1 cellular context compared by ENCODE assay signal in the genomic region with DNA sequence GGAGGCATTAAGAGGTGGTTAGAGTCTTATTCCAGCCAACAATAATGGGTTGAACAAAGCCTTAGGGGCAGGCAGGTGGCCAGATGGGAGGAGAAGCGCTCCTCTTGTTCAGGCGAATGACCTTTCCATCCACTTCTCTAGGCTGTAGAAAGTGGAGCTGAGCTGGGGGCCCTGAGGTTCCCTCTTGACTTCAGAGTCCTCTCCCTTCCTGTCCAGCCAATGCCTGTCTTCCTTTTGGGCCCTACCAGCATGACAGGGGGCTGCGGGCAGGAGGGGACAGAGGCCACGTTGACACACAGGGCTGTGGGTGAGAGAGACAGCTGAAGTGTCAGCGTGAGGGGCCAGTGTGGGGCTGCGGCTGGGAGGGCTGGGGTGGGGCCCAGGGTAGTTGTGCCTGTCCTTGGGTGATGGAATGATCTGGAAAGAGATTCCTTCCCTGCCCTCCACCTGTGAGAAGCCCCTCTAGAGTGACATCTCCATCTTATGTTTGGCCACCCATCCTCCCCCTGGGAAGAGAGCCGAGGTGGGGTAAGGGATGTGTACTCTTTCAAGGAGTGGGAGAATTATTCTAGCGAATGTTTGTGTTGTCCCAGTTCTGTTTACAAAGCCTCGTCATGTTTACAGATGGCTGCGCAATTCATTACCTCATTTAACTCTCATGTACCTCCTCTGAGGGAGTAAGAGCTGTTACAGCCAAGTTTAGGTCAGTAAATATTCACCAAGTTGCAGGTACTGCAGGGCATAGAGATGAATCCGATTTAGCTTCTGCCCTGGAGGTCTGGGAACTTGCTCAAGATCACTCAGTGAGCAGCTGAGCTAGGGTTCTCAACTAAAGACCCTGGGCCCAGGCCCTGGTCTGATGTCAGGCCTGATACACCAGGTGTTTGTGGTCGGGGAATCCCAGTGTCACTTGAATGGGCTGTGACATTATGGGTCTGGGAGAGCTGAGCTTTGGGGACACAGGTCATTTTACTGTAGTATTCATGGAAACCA.
TF ChIP-seq lines count a peak whose summit lies in the region.

No MANE protein-coding gene starts in this region.

TF ChIP-seq in HepG2, 621 proteins besides CTCF, POLR2A, EP300 and RAD21 (continued from another document and continues in another):
- TF ChIP-seq, protein P1, sequence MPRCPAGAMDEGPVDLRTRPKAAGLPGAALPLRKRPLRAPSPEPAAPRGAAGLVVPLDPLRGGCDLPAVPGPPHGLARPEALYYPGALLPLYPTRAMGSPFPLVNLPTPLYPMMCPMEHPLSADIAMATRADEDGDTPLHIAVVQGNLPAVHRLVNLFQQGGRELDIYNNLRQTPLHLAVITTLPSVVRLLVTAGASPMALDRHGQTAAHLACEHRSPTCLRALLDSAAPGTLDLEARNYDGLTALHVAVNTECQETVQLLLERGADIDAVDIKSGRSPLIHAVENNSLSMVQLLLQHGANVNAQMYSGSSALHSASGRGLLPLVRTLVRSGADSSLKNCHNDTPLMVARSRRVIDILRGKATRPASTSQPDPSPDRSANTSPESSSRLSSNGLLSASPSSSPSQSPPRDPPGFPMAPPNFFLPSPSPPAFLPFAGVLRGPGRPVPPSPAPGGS (CRISPR knock-in tag; IDR thresholded peaks at IDR 0.05), result 0 out of 2 replicates have a peak, but pooled peaks have one; percentile 47
- TF ChIP-seq, protein P2, sequence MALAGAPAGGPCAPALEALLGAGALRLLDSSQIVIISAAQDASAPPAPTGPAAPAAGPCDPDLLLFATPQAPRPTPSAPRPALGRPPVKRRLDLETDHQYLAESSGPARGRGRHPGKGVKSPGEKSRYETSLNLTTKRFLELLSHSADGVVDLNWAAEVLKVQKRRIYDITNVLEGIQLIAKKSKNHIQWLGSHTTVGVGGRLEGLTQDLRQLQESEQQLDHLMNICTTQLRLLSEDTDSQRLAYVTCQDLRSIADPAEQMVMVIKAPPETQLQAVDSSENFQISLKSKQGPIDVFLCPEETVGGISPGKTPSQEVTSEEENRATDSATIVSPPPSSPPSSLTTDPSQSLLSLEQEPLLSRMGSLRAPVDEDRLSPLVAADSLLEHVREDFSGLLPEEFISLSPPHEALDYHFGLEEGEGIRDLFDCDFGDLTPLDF (CRISPR knock-in tag; IDR thresholded peaks at IDR 0.05), result no peak
- peak; percentile 54; the same call in 1 of the 2 replicates for TF ChIP-seq NFYC (CRISPR knock-in tag; IDR thresholded peaks at IDR 0.05)
- peak; percentile 98 for TF ChIP-seq MTA1 (CRISPR knock-in tag; IDR thresholded peaks at IDR 0.05; ENCODE audit: borderline replicate concordance)
- peak; percentile 51; the same call in 1 of the 2 replicates for TF ChIP-seq SP5 (CRISPR knock-in tag; IDR thresholded peaks at IDR 0.05; ENCODE audit: borderline replicate concordance, low read depth)
- peak; percentile 75; the same call in 1 of the 2 replicates for TF ChIP-seq ZBTB21 (CRISPR knock-in tag; IDR thresholded peaks at IDR 0.05)
- no peak for TF ChIP-seq ZNF124 (CRISPR knock-in tag; IDR thresholded peaks at IDR 0.05)
- TF ChIP-seq MBNL3 (CRISPR knock-in tag; conservative IDR thresholded peaks at IDR 0.05), result no peak
- TF ChIP-seq, protein P3, sequence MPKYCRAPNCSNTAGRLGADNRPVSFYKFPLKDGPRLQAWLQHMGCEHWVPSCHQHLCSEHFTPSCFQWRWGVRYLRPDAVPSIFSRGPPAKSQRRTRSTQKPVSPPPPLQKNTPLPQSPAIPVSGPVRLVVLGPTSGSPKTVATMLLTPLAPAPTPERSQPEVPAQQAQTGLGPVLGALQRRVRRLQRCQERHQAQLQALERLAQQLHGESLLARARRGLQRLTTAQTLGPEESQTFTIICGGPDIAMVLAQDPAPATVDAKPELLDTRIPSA (CRISPR knock-in tag; IDR thresholded peaks at IDR 0.05; ENCODE audit: borderline replicate concordance), result no peak
- TF ChIP-seq, protein P4, sequence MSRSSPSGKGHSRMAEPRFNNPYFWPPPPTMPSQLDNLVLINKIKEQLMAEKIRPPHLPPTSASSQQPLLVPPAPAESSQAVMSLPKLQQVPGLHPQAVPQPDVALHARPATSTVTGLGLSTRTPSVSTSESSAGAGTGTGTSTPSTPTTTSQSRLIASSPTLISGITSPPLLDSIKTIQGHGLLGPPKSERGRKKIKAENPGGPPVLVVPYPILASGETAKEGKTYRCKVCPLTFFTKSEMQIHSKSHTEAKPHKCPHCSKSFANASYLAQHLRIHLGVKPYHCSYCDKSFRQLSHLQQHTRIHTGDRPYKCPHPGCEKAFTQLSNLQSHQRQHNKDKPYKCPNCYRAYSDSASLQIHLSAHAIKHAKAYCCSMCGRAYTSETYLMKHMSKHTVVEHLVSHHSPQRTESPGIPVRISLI (CRISPR knock-in tag; IDR thresholded peaks at IDR 0.05; ENCODE audit: borderline replicate concordance), result no peak; the same call in 1 of the 2 replicates
- TF ChIP-seq NFKBIZ (CRISPR knock-in tag; IDR thresholded peaks at IDR 0.05), result 0 out of 2 replicates have a peak, but pooled peaks have one; percentile 24
- TF ChIP-seq, protein P5, sequence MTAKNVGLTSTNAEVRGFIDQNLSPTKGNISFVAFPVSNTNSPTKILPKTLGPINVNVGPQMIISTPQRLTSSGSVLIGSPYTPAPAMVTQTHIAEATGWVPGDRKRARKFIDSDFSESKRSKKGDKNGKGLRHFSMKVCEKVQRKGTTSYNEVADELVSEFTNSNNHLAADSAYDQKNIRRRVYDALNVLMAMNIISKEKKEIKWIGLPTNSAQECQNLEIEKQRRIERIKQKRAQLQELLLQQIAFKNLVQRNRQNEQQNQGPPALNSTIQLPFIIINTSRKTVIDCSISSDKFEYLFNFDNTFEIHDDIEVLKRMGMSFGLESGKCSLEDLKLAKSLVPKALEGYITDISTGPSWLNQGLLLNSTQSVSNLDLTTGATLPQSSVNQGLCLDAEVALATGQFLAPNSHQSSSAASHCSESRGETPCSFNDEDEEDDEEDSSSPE (CRISPR knock-in tag; IDR thresholded peaks at IDR 0.05), result no peak
- peak; percentile 90 for TF ChIP-seq SIN3A (IDR thresholded peaks at IDR 0.05; ENCODE audit: borderline replicate concordance, low read depth, low read length)
- TF ChIP-seq, protein P6, sequence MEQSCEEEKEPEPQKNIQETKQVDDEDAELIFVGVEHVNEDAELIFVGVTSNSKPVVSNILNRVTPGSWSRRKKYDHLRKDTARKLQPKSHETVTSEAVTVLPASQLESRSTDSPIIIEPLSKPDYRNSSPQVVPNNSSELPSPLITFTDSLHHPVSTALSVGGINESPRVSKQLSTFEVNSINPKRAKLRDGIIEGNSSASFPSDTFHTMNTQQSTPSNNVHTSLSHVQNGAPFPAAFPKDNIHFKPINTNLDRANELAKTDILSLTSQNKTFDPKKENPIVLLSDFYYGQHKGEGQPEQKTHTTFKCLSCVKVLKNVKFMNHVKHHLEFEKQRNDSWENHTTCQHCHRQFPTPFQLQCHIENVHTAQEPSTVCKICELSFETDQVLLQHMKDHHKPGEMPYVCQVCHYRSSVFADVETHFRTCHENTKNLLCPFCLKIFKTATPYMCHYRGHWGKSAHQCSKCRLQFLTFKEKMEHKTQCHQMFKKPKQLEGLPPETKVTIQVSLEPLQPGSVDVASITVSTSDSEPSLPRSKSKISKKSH (CRISPR knock-in tag; IDR thresholded peaks at IDR 0.05; ENCODE audit: borderline replicate concordance), result peak; percentile 53; the same call in 1 of the 2 replicates
- TF ChIP-seq FOXO1 (CRISPR knock-in tag; IDR thresholded peaks at IDR 0.05), result peak; percentile 42; the same call in 1 of the 2 replicates
- TF ChIP-seq, protein P7, sequence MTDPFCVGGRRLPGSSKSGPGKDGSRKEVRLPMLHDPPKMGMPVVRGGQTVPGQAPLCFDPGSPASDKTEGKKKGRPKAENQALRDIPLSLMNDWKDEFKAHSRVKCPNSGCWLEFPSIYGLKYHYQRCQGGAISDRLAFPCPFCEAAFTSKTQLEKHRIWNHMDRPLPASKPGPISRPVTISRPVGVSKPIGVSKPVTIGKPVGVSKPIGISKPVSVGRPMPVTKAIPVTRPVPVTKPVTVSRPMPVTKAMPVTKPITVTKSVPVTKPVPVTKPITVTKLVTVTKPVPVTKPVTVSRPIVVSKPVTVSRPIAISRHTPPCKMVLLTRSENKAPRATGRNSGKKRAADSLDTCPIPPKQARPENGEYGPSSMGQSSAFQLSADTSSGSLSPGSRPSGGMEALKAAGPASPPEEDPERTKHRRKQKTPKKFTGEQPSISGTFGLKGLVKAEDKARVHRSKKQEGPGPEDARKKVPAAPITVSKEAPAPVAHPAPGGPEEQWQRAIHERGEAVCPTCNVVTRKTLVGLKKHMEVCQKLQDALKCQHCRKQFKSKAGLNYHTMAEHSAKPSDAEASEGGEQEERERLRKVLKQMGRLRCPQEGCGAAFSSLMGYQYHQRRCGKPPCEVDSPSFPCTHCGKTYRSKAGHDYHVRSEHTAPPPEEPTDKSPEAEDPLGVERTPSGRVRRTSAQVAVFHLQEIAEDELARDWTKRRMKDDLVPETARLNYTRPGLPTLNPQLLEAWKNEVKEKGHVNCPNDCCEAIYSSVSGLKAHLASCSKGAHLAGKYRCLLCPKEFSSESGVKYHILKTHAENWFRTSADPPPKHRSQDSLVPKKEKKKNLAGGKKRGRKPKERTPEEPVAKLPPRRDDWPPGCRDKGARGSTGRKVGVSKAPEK (CRISPR knock-in tag; IDR thresholded peaks at IDR 0.05; ENCODE audit: borderline replicate concordance), result 0 out of 2 replicates have a peak, but pooled peaks have one; percentile 28
- TF ChIP-seq CAMTA2 (CRISPR knock-in tag; IDR thresholded peaks at IDR 0.05; ENCODE audit: borderline replicate concordance), result no peak
- TF ChIP-seq, protein P8, sequence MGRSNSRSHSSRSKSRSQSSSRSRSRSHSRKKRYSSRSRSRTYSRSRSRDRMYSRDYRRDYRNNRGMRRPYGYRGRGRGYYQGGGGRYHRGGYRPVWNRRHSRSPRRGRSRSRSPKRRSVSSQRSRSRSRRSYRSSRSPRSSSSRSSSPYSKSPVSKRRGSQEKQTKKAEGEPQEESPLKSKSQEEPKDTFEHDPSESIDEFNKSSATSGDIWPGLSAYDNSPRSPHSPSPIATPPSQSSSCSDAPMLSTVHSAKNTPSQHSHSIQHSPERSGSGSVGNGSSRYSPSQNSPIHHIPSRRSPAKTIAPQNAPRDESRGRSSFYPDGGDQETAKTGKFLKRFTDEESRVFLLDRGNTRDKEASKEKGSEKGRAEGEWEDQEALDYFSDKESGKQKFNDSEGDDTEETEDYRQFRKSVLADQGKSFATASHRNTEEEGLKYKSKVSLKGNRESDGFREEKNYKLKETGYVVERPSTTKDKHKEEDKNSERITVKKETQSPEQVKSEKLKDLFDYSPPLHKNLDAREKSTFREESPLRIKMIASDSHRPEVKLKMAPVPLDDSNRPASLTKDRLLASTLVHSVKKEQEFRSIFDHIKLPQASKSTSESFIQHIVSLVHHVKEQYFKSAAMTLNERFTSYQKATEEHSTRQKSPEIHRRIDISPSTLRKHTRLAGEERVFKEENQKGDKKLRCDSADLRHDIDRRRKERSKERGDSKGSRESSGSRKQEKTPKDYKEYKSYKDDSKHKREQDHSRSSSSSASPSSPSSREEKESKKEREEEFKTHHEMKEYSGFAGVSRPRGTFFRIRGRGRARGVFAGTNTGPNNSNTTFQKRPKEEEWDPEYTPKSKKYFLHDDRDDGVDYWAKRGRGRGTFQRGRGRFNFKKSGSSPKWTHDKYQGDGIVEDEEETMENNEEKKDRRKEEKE (IDR thresholded peaks at IDR 0.05), result no peak
- no peak for TF ChIP-seq ZNF567 (CRISPR knock-in tag; IDR thresholded peaks at IDR 0.05; ENCODE audit: borderline replicate concordance)
- TF ChIP-seq SP4 (CRISPR knock-in tag; IDR thresholded peaks at IDR 0.05), result peak; percentile 24; the same call in 1 of the 2 replicates
- TF ChIP-seq IRF2 (CRISPR knock-in tag; IDR thresholded peaks at IDR 0.05), result 0 out of 2 replicates have a peak, but pooled peaks have one; percentile 20
- TF ChIP-seq ZFP90 (CRISPR knock-in tag; IDR thresholded peaks at IDR 0.05; ENCODE audit: borderline replicate concordance), result no peak
- TF ChIP-seq ZNF543 (CRISPR knock-in tag; IDR thresholded peaks at IDR 0.05), result peak; percentile 96
- TF ChIP-seq MEIS1 (CRISPR knock-in tag; IDR thresholded peaks at IDR 0.05; ENCODE audit: borderline replicate concordance), result peak; percentile 99
- TF ChIP-seq FOXJ3 (CRISPR knock-in tag; IDR thresholded peaks at IDR 0.05; ENCODE audit: borderline replicate concordance), result peak; percentile 57; the same call in 1 of the 2 replicates
- no peak for TF ChIP-seq ZNF616 (CRISPR knock-in tag; IDR thresholded peaks at IDR 0.05; ENCODE audit: low read depth)
- TF ChIP-seq ELF4 (CRISPR knock-in tag; IDR thresholded peaks at IDR 0.05; ENCODE audit: borderline replicate concordance), result no peak
- peak; percentile 65; the same call in 1 of the 2 replicates for TF ChIP-seq SPEN (CRISPR knock-in tag; IDR thresholded peaks at IDR 0.05; ENCODE audit: low read depth)
- TF ChIP-seq, protein P9, sequence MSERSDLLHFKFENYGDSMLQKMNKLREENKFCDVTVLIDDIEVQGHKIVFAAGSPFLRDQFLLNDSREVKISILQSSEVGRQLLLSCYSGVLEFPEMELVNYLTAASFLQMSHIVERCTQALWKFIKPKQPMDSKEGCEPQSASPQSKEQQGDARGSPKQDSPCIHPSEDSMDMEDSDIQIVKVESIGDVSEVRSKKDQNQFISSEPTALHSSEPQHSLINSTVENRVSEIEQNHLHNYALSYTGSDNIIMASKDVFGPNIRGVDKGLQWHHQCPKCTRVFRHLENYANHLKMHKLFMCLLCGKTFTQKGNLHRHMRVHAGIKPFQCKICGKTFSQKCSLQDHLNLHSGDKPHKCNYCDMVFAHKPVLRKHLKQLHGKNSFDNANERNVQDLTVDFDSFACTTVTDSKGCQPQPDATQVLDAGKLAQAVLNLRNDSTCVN (CRISPR knock-in tag; IDR thresholded peaks at IDR 0.05; ENCODE audit: borderline replicate concordance), result no peak; the same call in 1 of the 2 replicates
- TF ChIP-seq MXI1 (IDR thresholded peaks at IDR 0.05; ENCODE audit: borderline replicate concordance, low read depth, low read length), result peak; percentile 91; the same call in 2 of the 3 replicates
- TF ChIP-seq TOPORS (CRISPR knock-in tag; IDR thresholded peaks at IDR 0.05), result peak; percentile 61; the same call in 1 of the 2 replicates
- TF ChIP-seq, protein P10, sequence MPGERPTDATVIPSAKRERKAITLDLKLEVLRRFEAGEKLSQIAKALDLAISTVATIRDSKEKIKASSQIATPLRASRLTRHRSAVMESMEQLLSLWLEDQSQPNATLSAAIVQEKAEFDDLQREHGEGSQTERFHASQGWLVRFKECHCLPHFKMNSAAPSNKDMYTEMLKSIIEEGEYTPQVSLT (CRISPR knock-in tag; IDR thresholded peaks at IDR 0.05; ENCODE audit: borderline replicate concordance, low read depth), result no peak
- no peak; the same call in 1 of the 2 replicates for TF ChIP-seq PRMT3 (CRISPR knock-in tag; IDR thresholded peaks at IDR 0.05; ENCODE audit: borderline replicate concordance, low read depth)
- TF ChIP-seq, protein P11, sequence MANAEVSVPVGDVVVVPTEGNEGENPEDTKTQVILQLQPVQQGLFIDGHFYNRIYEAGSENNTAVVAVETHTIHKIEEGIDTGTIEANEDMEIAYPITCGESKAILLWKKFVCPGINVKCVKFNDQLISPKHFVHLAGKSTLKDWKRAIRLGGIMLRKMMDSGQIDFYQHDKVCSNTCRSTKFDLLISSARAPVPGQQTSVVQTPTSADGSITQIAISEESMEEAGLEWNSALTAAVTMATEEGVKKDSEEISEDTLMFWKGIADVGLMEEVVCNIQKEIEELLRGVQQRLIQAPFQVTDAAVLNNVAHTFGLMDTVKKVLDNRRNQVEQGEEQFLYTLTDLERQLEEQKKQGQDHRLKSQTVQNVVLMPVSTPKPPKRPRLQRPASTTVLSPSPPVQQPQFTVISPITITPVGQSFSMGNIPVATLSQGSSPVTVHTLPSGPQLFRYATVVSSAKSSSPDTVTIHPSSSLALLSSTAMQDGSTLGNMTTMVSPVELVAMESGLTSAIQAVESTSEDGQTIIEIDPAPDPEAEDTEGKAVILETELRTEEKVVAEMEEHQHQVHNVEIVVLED (CRISPR knock-in tag; IDR thresholded peaks at IDR 0.05; ENCODE audit: borderline replicate concordance), result peak; percentile 54; the same call in 1 of the 2 replicates
- TF ChIP-seq NFIC (IDR thresholded peaks at IDR 0.05; ENCODE audit: low read length), result peak; percentile 62; the same call in 1 of the 2 replicates
- TF ChIP-seq TBL1XR1 (IDR thresholded peaks at IDR 0.05; ENCODE audit: borderline replicate concordance, low read length, partially characterized antibody), result peak; percentile 71
